Comparison of ENCODE assay signal across 17 cellular contexts in genomic region chr3:79028916-79029315, GRCh38.
A peak's percentile ranks its signal among the peaks of the same experiment; 100 is the strongest.
DNase-seq lines count a peak whose midpoint lies in the region; ATAC-seq, FAIRE-seq and TF ChIP-seq lines count a peak whose summit lies in the region.
"Had no signal": no experiment of that assay in that cellular context is flagged by ENCODE, and none has a peak within 500 bp of the region (broad histone marks: within the 10 kb centered on the region; RNA-seq: fewer than 3 reads in every experiment).

No MANE protein-coding gene starts in this region.

- dilution Hi-C loops in IMR-90 (cut with HindIII; ENCODE audit: low sequenced_read_pairs, unreplicated experiment) = no loop called here

- FAIRE-seq in D721Med (lab: Jason Lieb, UNC) = peak; percentile 21
- FAIRE-seq: G401.6, GM12891 had no signal

- no peak overlapping the region for H3K56ac ChIP-seq in IMR-90 (ENCODE audit: extremely low read depth, insufficient read depth, low read length)

- H2AK9ac ChIP-seq in IMR-90 (replicated peaks; ENCODE audit: low read depth, low read length, poor library complexity) = no peak overlapping the region

- POLR2A ChIA-PET in AG04450 (lab: Yijun Ruan, JAX) (no interaction called here), IMR-90 (lab: Charles Lee; ENCODE audit: unreplicated experiment) (no interaction called here)

- H3K36me3 ChIP-seq in IMR-90 (ENCODE audit: control insufficient read depth, insufficient read depth, low read length) (no peaks in the 10 kb centered on the region), transverse colon (no peaks in the 10 kb centered on the region)
- H3K36me3 ChIP-seq: BLaER1 treated with 17β-estradiol and CSF1 and Interleukin-3, amounts not matched to agents 10 nM and 100 nM had no signal

- peaks cover 2% of the 10 kb centered on the region; the same call in 1 of the 2 replicates for H3K4me1 ChIP-seq in IMR-90 (ENCODE audit: control insufficient read depth, insufficient read depth, low read length)
- no peaks in the 10 kb centered on the region for H3K4me1 ChIP-seq in transverse colon
- H3K4me1 ChIP-seq: BLaER1 treated with 17β-estradiol and CSF1 and Interleukin-3, amounts not matched to agents 10 nM and 100 nM; Caco-2 had no signal

- H3K4me2 ChIP-seq in IMR-90 (ENCODE audit: low read depth, low read length) = no peak overlapping the region
- H3K4me2 ChIP-seq: BLaER1 treated with 17β-estradiol and CSF1 and Interleukin-3, amounts not matched to agents 10 nM and 100 nM had no signal

- WGBS in IMR-90 (ENCODE audit: extremely low coverage in 2 of 2, insufficient read length in 1 of 2), 2 experiments = no CpG with 5 or more reads among the region's 1 CpG
- WGBS in transverse colon (ENCODE audit: low coverage in 1 of 2), 2 donors = 72 to 94% methylated on average over 1 of the region's 1 CpG

- ATAC-seq in IMR-90 (ENCODE audit: low read depth) = peak; percentile 76
- ATAC-seq in GM18511 (IDR thresholded peaks at IDR 0.05; ENCODE audit: unreplicated experiment) = no peak
- ATAC-seq: CD8-positive, alpha-beta T cell had no signal

- H3K27me3 ChIP-seq in AG04450 (ENCODE audit: control insufficient read depth, insufficient read depth, low read length) = no peaks in the 10 kb centered on the region
- no peaks in the 10 kb centered on the region for H3K27me3 ChIP-seq in IMR-90 (ENCODE audit: control insufficient read depth, insufficient read depth, low read length)
- no peaks in the 10 kb centered on the region for H3K27me3 ChIP-seq in transverse colon
- H3K27me3 ChIP-seq: BLaER1 treated with 17β-estradiol and CSF1 and Interleukin-3, amounts not matched to agents 10 nM and 100 nM had no signal

- no peak overlapping the region for H2BK120ac ChIP-seq in IMR-90 (ENCODE audit: low read depth, low read length)

- H2AFZ ChIP-seq in IMR-90 (replicated peaks; ENCODE audit: low read length, poor library complexity) = no peak overlapping the region

- in situ Hi-C loops in IMR-90 (cut with MboI; ENCODE audit: low sequenced_read_pairs) (loop anchor here (5.0 to 25.0 kb wide), 3 partner anchors 367 to 1717 kb away; no protein-coding TSS in a partner anchor), transverse colon (cut with MboI; ENCODE audit: low pct_ligation_motif_present in 1 of 4, low pct_unique_long_range_greater_than_20kb in 1 of 4, low sequenced_read_pairs in 3 of 4) (loop anchor here in 3 of 4 donors (5.0 to 25.0 kb wide), 3 partner anchors 364 to 367 kb away; no protein-coding TSS in a partner anchor)

- TF ChIP-seq CTCF in AG04450 (IDR thresholded peaks at IDR 0.05; ENCODE audit: low read depth, low read length) (no peak), D721Med (IDR thresholded peaks at IDR 0.05; ENCODE audit: insufficient read depth, missing control alignments) (no peak), IMR-90 (conservative IDR thresholded peaks at IDR 0.05; ENCODE audit: low read depth, low read length) (no peak), transverse colon (IDR thresholded peaks at IDR 0.05) (no peak)

- H4K20me1 ChIP-seq in IMR-90 (ENCODE audit: insufficient read depth, low read length) = no peaks in the 10 kb centered on the region
- H4K20me1 ChIP-seq: BLaER1 treated with 17β-estradiol and CSF1 and Interleukin-3, amounts not matched to agents 10 nM and 100 nM had no signal

- no peak for TF ChIP-seq EP300 in transverse colon (IDR thresholded peaks at IDR 0.05; ENCODE audit: low read depth)

- no peak for TF ChIP-seq RAD21 in IMR-90 (IDR thresholded peaks at IDR 0.05; ENCODE audit: low read length)

- DNase-seq in AG04450 (ENCODE audit: low read depth, low spot score) (peak; percentile 10), D721Med (ENCODE audit: insufficient read length, low spot score) (no peak), IMR-90 (peak; percentile 79), transverse colon (no peak)
- DNase-seq: 8988T; ACHN; AML-193; Caco-2; CD4-positive, alpha-beta T cell; CD8-positive, alpha-beta T cell; DMS79 treated with DMSO at 0.1 percent for 48 hours; GF-D8 had no signal

- H3K4me3 ChIP-seq in AG04450 (ENCODE audit: low read depth, low read length) = no peak overlapping the region
- H3K4me3 ChIP-seq in IMR-90 (ENCODE audit: insufficient read depth, low read depth, low read length) = no peak overlapping the region
- no peak overlapping the region for H3K4me3 ChIP-seq in transverse colon
- H3K4me3 ChIP-seq: BLaER1 treated with 17β-estradiol and CSF1 and Interleukin-3, amounts not matched to agents 10 nM and 100 nM had no signal

- no peak overlapping the region for H3K23ac ChIP-seq in IMR-90 (ENCODE audit: low read depth, low read length)

- H3K14ac ChIP-seq in IMR-90 (replicated peaks; ENCODE audit: low read depth, low read length) = no peak overlapping the region

- no peak overlapping the region for H2BK15ac ChIP-seq in IMR-90 (ENCODE audit: low read depth, low read length)

- H3K18ac ChIP-seq in IMR-90 (ENCODE audit: low read depth, low read length) = no peak overlapping the region

- no peak overlapping the region for H2AK5ac ChIP-seq in IMR-90 (ENCODE audit: low read depth, low read length)

- no peaks in the 10 kb centered on the region for H3K79me1 ChIP-seq in IMR-90 (ENCODE audit: low read depth in 1 of 2, low read length in 2 of 2)

- TF ChIP-seq POLR2A in IMR-90 (IDR thresholded peaks at IDR 0.05; ENCODE audit: low read depth, low read length) (no peak), transverse colon (IDR thresholded peaks at IDR 0.05) (no peak)

- no peak overlapping the region for H3K27ac ChIP-seq in AG04450 (ENCODE audit: low read depth, low read length)
- H3K27ac ChIP-seq in IMR-90 (ENCODE audit: insufficient read depth, low read length) = no peak overlapping the region
- no peak overlapping the region for H3K27ac ChIP-seq in transverse colon
- H3K27ac ChIP-seq: BLaER1 treated with 17β-estradiol and CSF1 and Interleukin-3, amounts not matched to agents 10 nM and 100 nM; C4-2B had no signal

- H4K8ac ChIP-seq in IMR-90 (ENCODE audit: low read depth in 2 of 2, low read length in 2 of 2) = no peak overlapping the region

- H4K91ac ChIP-seq in IMR-90 (ENCODE audit: insufficient read depth, low read depth, low read length) = no peak overlapping the region

- H4K5ac ChIP-seq in IMR-90 (ENCODE audit: low read depth, low read length) = no peak overlapping the region

- no peak overlapping the region for H2BK20ac ChIP-seq in IMR-90 (ENCODE audit: low read depth, low read length)

- H3K9me3 ChIP-seq in AG04450 (ENCODE audit: control insufficient read depth, insufficient read depth, low read length) (no peaks in the 10 kb centered on the region), IMR-90 (ENCODE audit: control insufficient read depth, insufficient read depth, low read length) (no peaks in the 10 kb centered on the region), transverse colon (no peaks in the 10 kb centered on the region)
- H3K9me3 ChIP-seq: BLaER1 treated with 17β-estradiol and CSF1 and Interleukin-3, amounts not matched to agents 10 nM and 100 nM; Caco-2 had no signal

- CTCF ChIA-PET in AG04450 (lab: Charles Lee) = interaction anchor here (5.1 kb wide), 1 partner anchor 382 kb away, joined by 31 read pairs; no protein-coding TSS in a partner anchor
- CTCF ChIA-PET in IMR-90 (lab: Yijun Ruan, JAX) = no interaction called here

- intact Hi-C loops in IMR-90 (cut with micrococcal nuclease) = no loop called here
- intact Hi-C loops in transverse colon (cut with DNase I; ENCODE audit: low total_unique reads) = no loop called here

- H3K9me1 ChIP-seq in IMR-90 (ENCODE audit: insufficient read depth, low read length) = no peaks in the 10 kb centered on the region

- no peak overlapping the region for H2BK5ac ChIP-seq in IMR-90 (ENCODE audit: low read depth, low read length, poor library complexity, severe bottlenecking)

- no peak overlapping the region for H3K9ac ChIP-seq in IMR-90 (ENCODE audit: low read depth, low read length)
- H3K9ac ChIP-seq: BLaER1 treated with 17β-estradiol and CSF1 and Interleukin-3, amounts not matched to agents 10 nM and 100 nM had no signal

- H3K4ac ChIP-seq in IMR-90 (ENCODE audit: low read depth, low read length) = no peak overlapping the region

- no TSS peak for BruUV-seq in IMR-90 (replicated peaks; lab: Mats Ljungman, UMichigan)

TF ChIP-seq in IMR-90, 13 proteins besides CTCF, POLR2A, EP300 and RAD21:
- no peak for TF ChIP-seq RCOR1 (IDR thresholded peaks at IDR 0.05; ENCODE audit: insufficient replicate concordance, low read length)
- 0 out of 2 replicates have a peak, but pooled peaks have one; percentile 6 for TF ChIP-seq CEBPB (IDR thresholded peaks at IDR 0.05; ENCODE audit: low read depth, low read length)

Comparison
In these comparisons a context has a peak if more than half of its experiments do, and no peak if none do; other contexts are left out.
1. DNase-seq: peak in AG04450 (single experiment) and IMR-90 (single experiment); none in D721Med (single experiment) and transverse colon (single experiment).